In the genomic region with DNA sequence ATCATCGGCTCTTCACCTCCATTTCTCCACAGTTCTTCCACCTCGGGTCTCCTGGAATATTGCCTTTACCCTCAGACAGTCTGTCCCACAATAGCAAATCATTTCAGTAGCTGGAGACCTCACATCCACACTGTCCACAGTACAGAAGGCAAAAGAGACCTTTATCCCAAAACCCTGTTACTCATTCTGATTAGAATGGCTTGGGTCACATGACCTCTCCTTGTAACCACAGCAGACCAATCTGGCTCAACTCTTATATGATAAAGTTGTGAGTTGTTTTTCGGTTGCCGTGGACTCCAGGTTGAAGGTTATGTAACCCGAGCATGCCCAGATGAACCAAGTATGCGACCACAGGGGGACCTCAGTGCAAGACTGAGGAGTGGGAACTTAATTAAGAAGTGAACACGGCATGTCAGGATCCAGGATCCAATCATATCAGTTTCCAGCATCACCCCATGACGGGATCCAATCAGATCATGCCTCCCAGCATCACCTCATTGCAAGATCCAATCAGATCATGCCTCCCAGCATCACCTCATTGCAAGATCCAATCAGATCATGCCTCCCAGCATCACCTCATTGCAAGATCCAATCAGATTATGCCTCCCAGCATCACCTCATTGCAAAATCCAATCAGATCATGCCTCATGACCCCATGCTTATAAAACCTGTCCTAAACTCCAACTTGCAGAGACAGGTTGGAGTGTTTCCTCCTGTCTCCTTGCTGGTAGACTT, we compare ENCODE assay signal across 1 cellular context.
TF ChIP-seq lines count a peak whose summit lies in the region.

No MANE protein-coding gene starts in this region.

TF ChIP-seq in H1, 55 proteins besides CTCF, POLR2A, EP300 and RAD21:
- TF ChIP-seq EZH2 (IDR thresholded peaks at IDR 0.05; ENCODE audit: low read depth, low read length, severe bottlenecking) (no peak), TEAD4 (IDR thresholded peaks at IDR 0.05; ENCODE audit: low read depth, low read length) (no peak), RFX5 (IDR thresholded peaks at IDR 0.05; ENCODE audit: borderline replicate concordance, low read depth, low read length) (no peak), TBP (IDR thresholded peaks at IDR 0.05; ENCODE audit: low read depth, low read length) (no peak), TCF12 (IDR thresholded peaks at IDR 0.05; ENCODE audit: low read depth, low read length) (no peak), NRF1 (IDR thresholded peaks at IDR 0.05; ENCODE audit: low read depth, low read length) (no peak), RXRA (IDR thresholded peaks at IDR 0.05; ENCODE audit: insufficient read depth, low read depth, low read length) (no peak), GABPA (IDR thresholded peaks at IDR 0.05; ENCODE audit: borderline replicate concordance, insufficient read depth, low read length) (no peak), CBX8 (IDR thresholded peaks at IDR 0.05; ENCODE audit: borderline replicate concordance, low read depth, low read length) (no peak), PHF8 (conservative IDR thresholded peaks at IDR 0.05; ENCODE audit: low read depth, low read length) (no peak), SIRT6 (IDR thresholded peaks at IDR 0.05; ENCODE audit: low read length) (no peak), ZNF274 (IDR thresholded peaks at IDR 0.05; ENCODE audit: borderline replicate concordance, extremely low read depth, low read length) (no peak), SP4 (IDR thresholded peaks at IDR 0.05; ENCODE audit: low read length) (no peak), EGR1 (IDR thresholded peaks at IDR 0.05; ENCODE audit: borderline replicate concordance, low read depth, low read length) (no peak), ATF3 (IDR thresholded peaks at IDR 0.05; ENCODE audit: insufficient read depth, low read depth, low read length) (no peak)
- TF ChIP-seq, protein P1, sequence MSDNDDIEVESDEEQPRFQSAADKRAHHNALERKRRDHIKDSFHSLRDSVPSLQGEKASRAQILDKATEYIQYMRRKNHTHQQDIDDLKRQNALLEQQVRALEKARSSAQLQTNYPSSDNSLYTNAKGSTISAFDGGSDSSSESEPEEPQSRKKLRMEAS (IDR thresholded peaks at IDR 0.05) = no peak
TF ChIP-seq in H1: peak in this region for 0.
